8 cellular contexts compared by ENCODE assay signal in genomic region chr17:30040719-30041518, GRCh38.
DNase-seq lines count a peak whose midpoint lies in the region; ATAC-seq and TF ChIP-seq lines count a peak whose summit lies in the region.
"Not testable (repeated sequence)": the region's sequence is repeated elsewhere in the genome, so short reads cannot be mapped to it uniquely, and the experiment has no call there.

No MANE protein-coding gene starts in this region.

- H3K9me3 ChIP-seq in IMR-90 (ENCODE audit: control insufficient read depth, insufficient read depth, low read length), result peaks cover 15% of the 10 kb centered on the region
- H3K9me3 ChIP-seq in WERI-Rb-1 (ENCODE audit: severe bottlenecking), result peaks cover 18% of the 10 kb centered on the region
- H3K9me3 ChIP-seq in neutrophil, result not testable (repeated sequence)

- not testable (repeated sequence) for H2AK9ac ChIP-seq in IMR-90 (replicated peaks; ENCODE audit: low read depth, low read length, poor library complexity)

- not testable (repeated sequence) for H3K4me2 ChIP-seq in IMR-90 (ENCODE audit: low read depth, low read length)

- CTCF ChIA-PET in IMR-90 (lab: Yijun Ruan, JAX), result interaction anchor here (0.6 to 1.2 kb wide), 2 partner anchors 52 to 158 kb away, joined by 3 to 4 read pairs; no protein-coding TSS in a partner anchor

- H3K18ac ChIP-seq in IMR-90 (ENCODE audit: low read depth, low read length), result peak overlapping the region; percentile 99; the same call in 1 of the 2 replicates

- not testable (repeated sequence) for TF ChIP-seq POLR2A in IMR-90 (IDR thresholded peaks at IDR 0.05; ENCODE audit: low read depth, low read length)

- H4K5ac ChIP-seq in IMR-90 (ENCODE audit: low read depth, low read length), result peak overlapping the region; percentile 84; the same call in 1 of the 2 replicates

- peak overlapping the region; percentile 70; the same call in 1 of the 2 replicates for H3K4ac ChIP-seq in IMR-90 (ENCODE audit: low read depth, low read length)

- H2BK120ac ChIP-seq in IMR-90 (ENCODE audit: low read depth, low read length), result peak overlapping the region; percentile 98; the same call in 1 of the 2 replicates

- WGBS in IMR-90 (ENCODE audit: extremely low coverage in 2 of 2, insufficient read length in 1 of 2), 2 experiments, result no CpG with 5 or more reads among the region's 5 CpGs

- H3K56ac ChIP-seq in IMR-90 (ENCODE audit: extremely low read depth, insufficient read depth, low read length), result not testable (repeated sequence)

- not testable (repeated sequence) for TF ChIP-seq CTCF in IMR-90 (conservative IDR thresholded peaks at IDR 0.05; ENCODE audit: low read depth, low read length); WERI-Rb-1 (IDR thresholded peaks at IDR 0.05; ENCODE audit: low read depth, low read length); foreskin fibroblast (IDR thresholded peaks at IDR 0.05; ENCODE audit: low read depth, low read length); neutrophil (IDR thresholded peaks at IDR 0.05)

- H3K14ac ChIP-seq in IMR-90 (replicated peaks; ENCODE audit: low read depth, low read length), result peak overlapping the region; percentile 24

- POLR2A ChIA-PET in IMR-90 (lab: Charles Lee; ENCODE audit: unreplicated experiment), result not testable (repeated sequence)

- H3K79me1 ChIP-seq in IMR-90 (ENCODE audit: low read depth in 1 of 2, low read length in 2 of 2), result not testable (repeated sequence)

- H2BK20ac ChIP-seq in IMR-90 (ENCODE audit: low read depth, low read length), result peak overlapping the region; percentile 30

- not testable (repeated sequence) for H4K20me1 ChIP-seq in IMR-90 (ENCODE audit: insufficient read depth, low read length)

- not testable (repeated sequence) for BruUV-seq in IMR-90 (replicated peaks; lab: Mats Ljungman, UMichigan)

- peak overlapping the region; percentile 66; the same call in 1 of the 2 replicates for H4K91ac ChIP-seq in IMR-90 (ENCODE audit: insufficient read depth, low read depth, low read length)

- not testable (repeated sequence) for H3K4me1 ChIP-seq in IMR-90 (ENCODE audit: control insufficient read depth, insufficient read depth, low read length)
- peaks cover 12 to 22% of the 10 kb centered on the region in 2 experiments for H3K4me1 ChIP-seq in neutrophil (ENCODE audit: control insufficient read depth in 1 of 2, insufficient read depth in 1 of 2, low read depth in 1 of 2, low read length in 1 of 2)

- H4K8ac ChIP-seq in IMR-90 (ENCODE audit: low read depth in 2 of 2, low read length in 2 of 2), result peak overlapping the region in 1 of 2 experiments; percentile 77; a peak in 3 of 4 replicates

- intact Hi-C loops in IMR-90 (cut with micrococcal nuclease), result not testable (repeated sequence)

- peak; percentile 39 for DNase-seq in A172 (ENCODE audit: low spot score)
- DNase-seq in EL, result peak; percentile 43
- peak; percentile 65 for DNase-seq in IMR-90
- peak; percentile 1 for DNase-seq in NCI-H226
- DNase-seq in WERI-Rb-1, result peak; percentile 44
- DNase-seq in cerebellar cortex (ENCODE audit: low spot score), result peak; percentile 12
- peak; percentile 36 to 63 for DNase-seq in foreskin fibroblast

- not testable (repeated sequence) for H2AK5ac ChIP-seq in IMR-90 (ENCODE audit: low read depth, low read length)

- H3K27ac ChIP-seq in IMR-90 (ENCODE audit: insufficient read depth, low read length) (peak overlapping the region; percentile 25; the same call in 1 of the 2 replicates), WERI-Rb-1 (peak overlapping the region; percentile 62), neutrophil (peak overlapping the region; percentile 80)

- dilution Hi-C loops in IMR-90 (cut with HindIII; ENCODE audit: low sequenced_read_pairs, unreplicated experiment), result not testable (repeated sequence)

- H2BK15ac ChIP-seq in IMR-90 (ENCODE audit: low read depth, low read length), result not testable (repeated sequence)

- H2BK5ac ChIP-seq in IMR-90 (ENCODE audit: low read depth, low read length, poor library complexity, severe bottlenecking), result peak overlapping the region; percentile 92

- H3K23ac ChIP-seq in IMR-90 (ENCODE audit: low read depth, low read length), result not testable (repeated sequence)

- not testable (repeated sequence) for H3K9me1 ChIP-seq in IMR-90 (ENCODE audit: insufficient read depth, low read length)

- H3K27me3 ChIP-seq in IMR-90 (ENCODE audit: control insufficient read depth, insufficient read depth, low read length); WERI-Rb-1 (ENCODE audit: insufficient read depth, low read depth, severe bottlenecking); neutrophil: not testable (repeated sequence)

- in situ Hi-C loops in IMR-90 (cut with MboI; ENCODE audit: low sequenced_read_pairs), result not testable (repeated sequence)

- H2AFZ ChIP-seq in IMR-90 (replicated peaks; ENCODE audit: low read length, poor library complexity), result not testable (repeated sequence)

- not testable (repeated sequence) for H3K36me3 ChIP-seq in IMR-90 (ENCODE audit: control insufficient read depth, insufficient read depth, low read length); WERI-Rb-1; neutrophil

- H3K9ac ChIP-seq in IMR-90 (ENCODE audit: low read depth, low read length), result not testable (repeated sequence)

- not testable (repeated sequence) for TF ChIP-seq RAD21 in IMR-90 (IDR thresholded peaks at IDR 0.05; ENCODE audit: low read length)

- 0 out of 2 replicates have a peak, but pooled peaks have one; percentile 32 for ATAC-seq in IMR-90 (ENCODE audit: low read depth)

- not testable (repeated sequence) for H3K4me3 ChIP-seq in IMR-90 (ENCODE audit: insufficient read depth, low read depth, low read length); WERI-Rb-1 (ENCODE audit: low read depth, low read length); foreskin fibroblast (ENCODE audit: low read depth in 1 of 2, low read length in 2 of 2)
- peak overlapping the region; percentile 5 to 7 for H3K4me3 ChIP-seq in neutrophil (ENCODE audit: low read depth in 1 of 2, low read length in 1 of 2)

Comparison
In these comparisons a context has a peak if more than half of its experiments do, and no peak if none do; other contexts are left out.
1. DNase-seq: peak in every context shown above with its lines; median percentile 65 in IMR-90; 50 in foreskin fibroblast; 44 in WERI-Rb-1; 43 in EL; 39 in A172; 12 in cerebellar cortex; 1 in NCI-H226.
2. H3K27ac ChIP-seq: peak in every context shown above with its lines; median percentile 80 in neutrophil; 62 in WERI-Rb-1; 25 in IMR-90.